In the genomic region with DNA sequence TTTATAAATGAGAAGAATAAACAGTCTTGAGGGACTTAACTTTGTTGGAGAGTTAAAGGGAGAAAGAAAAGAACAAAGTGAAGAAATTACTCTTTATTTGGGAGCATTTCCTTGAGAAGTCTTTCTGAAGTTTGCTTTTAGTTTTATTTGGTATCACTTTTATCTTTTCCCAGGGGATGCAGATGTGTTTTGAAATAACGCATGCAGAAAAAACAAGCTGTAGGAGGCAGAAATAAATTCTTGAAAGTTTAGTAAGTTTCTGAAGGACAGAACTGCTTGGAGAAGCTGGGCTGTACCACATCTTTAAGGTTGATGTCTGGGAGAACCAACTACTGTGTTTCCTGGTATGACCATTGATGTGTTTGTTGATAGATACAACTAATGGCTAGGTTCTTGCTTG, we compare ENCODE assay signal across 22 cellular contexts.
"Had no signal": no experiment of that assay in that cellular context is flagged by ENCODE, and none has a peak within 500 bp of the region (broad histone marks: within the 10 kb centered on the region; RNA-seq: fewer than 3 reads in every experiment).

No MANE protein-coding gene starts in this region.

- H3K27me3 Mint-ChIP-seq: activated naive CD4-positive, alpha-beta T cell treated with anti-CD3 and anti-CD28 coated beads, Interleukin-2, amount 50 U/mL, for 24 hours; effector memory CD8-positive, alpha-beta T cell; naive thymus-derived CD4-positive, alpha-beta T cell; type B pancreatic cell had no signal

- DNase-seq: activated CD4-positive, alpha-beta T cell treated with anti-CD3 and anti-CD28 coated beads, Interleukin-2, amount 50 U/mL, for 1 hour; activated CD4-positive, CD25-positive, alpha-beta regulatory T cell treated with anti-CD3 and anti-CD28 coated beads, Interleukin-2, amount 50 U/mL, for 72 hours; activated CD8-positive, alpha-beta memory T cell treated with anti-CD3 and anti-CD28 coated beads, Interleukin-2, amount 50 U/mL, for 48 hours; activated gamma-delta T cell; activated T-cell treated with anti-CD3 and anti-CD28 coated beads, Interleukin-2, amount 50 U/mL, for 72 hours; amniotic stem cell; effector memory CD8-positive, alpha-beta T cell; gastrocnemius medialis; mesenchymal stem cell; naive thymus-derived CD4-positive, alpha-beta T cell; pancreas; right lobe of liver; stimulated activated CD4-positive, alpha-beta T cell treated with anti-CD3 and anti-CD28 coated beads, Interleukin-4, amount 100 ng/mL, for 24 hours; stomach; SW 1271; T-helper 2 cell had no signal

- ATAC-seq: activated T-cell treated with anti-CD3 and anti-CD28 coated beads, Interleukin-2, amount 50 U/mL, for 72 hours; effector memory CD8-positive, alpha-beta T cell; gastrocnemius medialis; naive thymus-derived CD4-positive, alpha-beta T cell; pancreas; right lobe of liver; stimulated activated effector memory CD8-positive, alpha-beta T cell treated with anti-CD3 and anti-CD28 coated beads, Interleukin-12 subunit alpha, Interleukin-12 subunit beta, amount 100 ng/mL, for 72 hours had no signal

- H3K4me1 Mint-ChIP-seq: activated naive CD4-positive, alpha-beta T cell treated with anti-CD3 and anti-CD28 coated beads, Interleukin-2, amount 50 U/mL, for 24 hours; stimulated activated effector memory CD8-positive, alpha-beta T cell treated with anti-CD3 and anti-CD28 coated beads, Interleukin-12 subunit alpha, Interleukin-12 subunit beta, amount 100 ng/mL, for 72 hours had no signal

- H3K4me3 Mint-ChIP-seq: activated naive CD4-positive, alpha-beta T cell treated with anti-CD3 and anti-CD28 coated beads, Interleukin-2, amount 50 U/mL, for 24 hours; activated T-cell treated with anti-CD3 and anti-CD28 coated beads, Interleukin-2, amount 50 U/mL, for 72 hours; effector memory CD8-positive, alpha-beta T cell; naive thymus-derived CD4-positive, alpha-beta T cell; stimulated activated effector memory CD8-positive, alpha-beta T cell treated with anti-CD3 and anti-CD28 coated beads, Interleukin-12 subunit alpha, Interleukin-12 subunit beta, amount 100 ng/mL, for 72 hours; type B pancreatic cell had no signal

- H3K36me3 ChIP-seq: cardiac muscle cell, gastrocnemius medialis, neutrophil, pancreas, right lobe of liver, stomach had no signal

- H3K4me1 ChIP-seq: gastrocnemius medialis, pancreas, right lobe of liver had no signal

- H3K27ac Mint-ChIP-seq: activated naive CD4-positive, alpha-beta T cell treated with anti-CD3 and anti-CD28 coated beads, Interleukin-2, amount 50 U/mL, for 24 hours; activated T-cell treated with anti-CD3 and anti-CD28 coated beads, Interleukin-2, amount 50 U/mL, for 72 hours; effector memory CD8-positive, alpha-beta T cell; stimulated activated effector memory CD8-positive, alpha-beta T cell treated with anti-CD3 and anti-CD28 coated beads, Interleukin-12 subunit alpha, Interleukin-12 subunit beta, amount 100 ng/mL, for 72 hours; type B pancreatic cell had no signal

- H3K27ac ChIP-seq: cardiac muscle cell, neutrophil, pancreas, right lobe of liver, stomach, VCaP had no signal

- H3K4me3 ChIP-seq: cardiac muscle cell, gastrocnemius medialis, pancreas, right lobe of liver, stomach had no signal

- H3K27me3 ChIP-seq: cardiac muscle cell, gastrocnemius medialis, neutrophil, pancreas, right lobe of liver, stomach had no signal

- H3K9me3 ChIP-seq: neutrophil, pancreas, right lobe of liver had no signal

- H3K36me3 Mint-ChIP-seq: activated naive CD4-positive, alpha-beta T cell treated with anti-CD3 and anti-CD28 coated beads, Interleukin-2, amount 50 U/mL, for 24 hours; naive thymus-derived CD4-positive, alpha-beta T cell; stimulated activated effector memory CD8-positive, alpha-beta T cell treated with anti-CD3 and anti-CD28 coated beads, Interleukin-12 subunit alpha, Interleukin-12 subunit beta, amount 100 ng/mL, for 72 hours had no signal
